Comparison of ENCODE assay signal across 18 cellular contexts in the genomic region with DNA sequence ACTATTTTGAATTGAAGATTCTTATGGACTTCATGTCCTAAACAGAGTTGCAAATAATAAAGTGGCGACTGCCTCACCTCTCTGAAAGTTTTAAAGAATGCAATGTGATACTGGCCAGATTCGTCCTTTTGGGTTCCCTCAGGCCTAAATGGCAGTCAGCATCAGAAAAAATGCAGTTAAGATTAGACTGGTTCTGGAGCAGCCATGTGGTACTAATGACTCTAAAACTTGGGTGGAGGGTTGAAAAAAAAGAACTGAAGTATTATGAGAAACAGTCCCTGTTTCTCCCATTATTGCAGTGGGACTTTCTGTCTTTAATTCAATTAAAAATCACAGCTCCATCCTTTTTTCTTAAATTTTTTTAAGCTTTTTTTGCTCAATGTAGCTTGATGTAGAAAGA.
"Had no signal": no experiment of that assay in that cellular context is flagged by ENCODE, and none has a peak within 500 bp of the region (broad histone marks: within the 10 kb centered on the region; RNA-seq: fewer than 3 reads in every experiment).

No MANE protein-coding gene starts in this region.

- H3K9me3 Mint-ChIP-seq: activated naive CD8-positive, alpha-beta T cell treated with anti-CD3 and anti-CD28 coated beads for 36 hours; activated T-cell treated with anti-CD3 and anti-CD28 coated beads, Interleukin-2, amount 50 U/mL, for 24 hours; activated T-helper 2 cell treated with anti-CD3 and anti-CD28 coated beads, Interferon-gamma antibody, Interleukin-2, Interleukin-4, amounts not matched to agents 10 μg/mL and 5 μg/mL and 100 μg/mL, durations not matched to agents 14 hours and 24 hours and 36 hours; mesothelial cell of epicardium; naive thymus-derived CD8-positive, alpha-beta T cell; stimulated activated naive B cell treated with anti-CD40 and anti-IgM and Interleukin-4, amounts not matched to agents 10 μg/mL and 1 μg/mL and 100 μg/mL, for 72 hours had no signal

- H3K36me3 ChIP-seq: left lung, thoracic aorta, upper lobe of left lung had no signal

- H3K27ac ChIP-seq: left lung, parathyroid adenoma, upper lobe of left lung had no signal

- H3K4me3 Mint-ChIP-seq: activated naive CD8-positive, alpha-beta T cell treated with anti-CD3 and anti-CD28 coated beads for 36 hours; activated T-cell treated with anti-CD3 and anti-CD28 coated beads, Interleukin-2, amount 50 U/mL, for 24 hours; mesothelial cell of epicardium; naive thymus-derived CD8-positive, alpha-beta T cell; stimulated activated naive B cell treated with anti-CD40 and anti-IgM and Interleukin-4, amounts not matched to agents 10 μg/mL and 1 μg/mL and 100 μg/mL, for 72 hours had no signal

- H3K27me3 ChIP-seq: left lung, upper lobe of left lung had no signal

- H3K36me3 Mint-ChIP-seq: mesothelial cell of epicardium had no signal

- DNase-seq: activated naive CD4-positive, alpha-beta T cell; activated naive CD8-positive, alpha-beta T cell treated with anti-CD3 and anti-CD28 coated beads for 36 hours; activated T-cell treated with anti-CD3 and anti-CD28 coated beads, Interleukin-2, amount 50 U/mL, for 24 hours; amniotic stem cell; effector CD8-positive, alpha-beta T cell; foreskin melanocyte; kidney; left lung; naive thymus-derived CD8-positive, alpha-beta T cell; small intestine; stimulated activated naive B cell treated with anti-CD40 and anti-IgM and Interleukin-4, amounts not matched to agents 10 μg/mL and 1 μg/mL and 100 μg/mL, for 72 hours; T-helper 9 cell; upper lobe of left lung had no signal

- ATAC-seq: left lung; naive thymus-derived CD8-positive, alpha-beta T cell; sciatic nerve; stimulated activated naive B cell treated with anti-CD40 and anti-IgM and Interleukin-4, amounts not matched to agents 10 μg/mL and 1 μg/mL and 100 μg/mL, for 72 hours had no signal

- H3K4me3 ChIP-seq: left lung, upper lobe of left lung had no signal

- H3K27ac Mint-ChIP-seq: activated naive CD8-positive, alpha-beta T cell treated with anti-CD3 and anti-CD28 coated beads for 36 hours; activated T-cell treated with anti-CD3 and anti-CD28 coated beads, Interleukin-2, amount 50 U/mL, for 24 hours; activated T-helper 2 cell treated with anti-CD3 and anti-CD28 coated beads, Interferon-gamma antibody, Interleukin-2, Interleukin-4, amounts not matched to agents 10 μg/mL and 5 μg/mL and 100 μg/mL, durations not matched to agents 14 hours and 24 hours and 36 hours; mesothelial cell of epicardium; naive thymus-derived CD8-positive, alpha-beta T cell; stimulated activated naive B cell treated with anti-CD40 and anti-IgM and Interleukin-4, amounts not matched to agents 10 μg/mL and 1 μg/mL and 100 μg/mL, for 72 hours had no signal

- H3K9ac ChIP-seq: parathyroid adenoma had no signal

- H3K9me3 ChIP-seq: left lung, thoracic aorta, upper lobe of left lung had no signal

- H2AFZ ChIP-seq: parathyroid adenoma had no signal

- H3K27me3 Mint-ChIP-seq: activated naive CD8-positive, alpha-beta T cell treated with anti-CD3 and anti-CD28 coated beads for 36 hours; activated T-cell treated with anti-CD3 and anti-CD28 coated beads, Interleukin-2, amount 50 U/mL, for 24 hours; naive thymus-derived CD8-positive, alpha-beta T cell; stimulated activated naive B cell treated with anti-CD40 and anti-IgM and Interleukin-4, amounts not matched to agents 10 μg/mL and 1 μg/mL and 100 μg/mL, for 72 hours had no signal
